Comparison of ENCODE assay signal across 25 cellular contexts in the genomic region with DNA sequence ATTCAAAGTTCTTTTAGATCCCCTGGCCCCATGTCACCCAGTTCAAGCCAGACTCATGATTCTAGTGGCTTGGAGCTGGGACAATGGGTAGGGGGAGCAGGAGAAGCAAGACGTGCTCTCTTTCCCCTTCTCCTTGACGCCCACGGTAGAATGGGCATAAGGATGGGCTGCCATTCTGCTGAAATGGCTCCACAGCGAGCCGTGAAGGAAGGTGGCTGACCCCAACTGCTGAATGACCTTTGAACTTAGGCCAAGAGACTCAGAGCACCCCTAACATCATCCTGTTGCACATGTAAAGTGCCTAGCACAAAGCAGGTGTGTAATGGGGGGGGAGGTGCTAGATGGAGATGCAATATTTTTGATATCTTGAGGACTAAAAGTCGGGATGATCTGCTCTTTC.
"Had no signal": no experiment of that assay in that cellular context is flagged by ENCODE, and none has a peak within 500 bp of the region (broad histone marks: within the 10 kb centered on the region; RNA-seq: fewer than 3 reads in every experiment).

No MANE protein-coding gene starts in this region.

- H3K4me1 Mint-ChIP-seq: immature natural killer cell had no signal

- H3K4me1 ChIP-seq: esophagus muscularis mucosa, left ventricle myocardium inferior, psoas muscle, right lobe of liver had no signal

- H3K27me3 Mint-ChIP-seq: naive B cell had no signal

- H3K36me3 ChIP-seq: esophagus muscularis mucosa, left ventricle myocardium inferior, lower lobe of right lung, neutrophil, right lobe of liver, spleen, stomach had no signal

- H3K27me3 ChIP-seq: dorsolateral prefrontal cortex, esophagus muscularis mucosa, neutrophil, right lobe of liver, spleen, stomach had no signal

- ATAC-seq: left cardiac atrium, lower lobe of right lung, psoas muscle, right lobe of liver had no signal

- H3K27ac Mint-ChIP-seq: immature natural killer cell, naive B cell, nephron progenitor cell had no signal

- H3K9me3 ChIP-seq: esophagus muscularis mucosa, left ventricle myocardium inferior, lower lobe of right lung, neutrophil, psoas muscle, right lobe of liver, spleen, stomach had no signal

- H3K36me3 Mint-ChIP-seq: immature natural killer cell, naive B cell had no signal

- H3K27ac ChIP-seq: dorsolateral prefrontal cortex, esophagus muscularis mucosa, left ventricle myocardium inferior, lower lobe of right lung, neutrophil, psoas muscle, right lobe of liver, spleen, stomach had no signal

- H3K4me3 Mint-ChIP-seq: immature natural killer cell, naive B cell, nephron progenitor cell had no signal

- DNase-seq: cortex of kidney; dorsolateral prefrontal cortex; effector CD8-positive, alpha-beta T cell; immature natural killer cell; kidney; left cardiac atrium; left ventricle myocardium inferior; lower lobe of right lung; mesendoderm; naive B cell; nephron progenitor cell; psoas muscle; retina; right lobe of liver; spleen; stimulated activated CD4-positive, alpha-beta T cell treated with anti-CD3 and anti-CD28 coated beads, Interleukin-15, amount 100 ng/mL, for 24 hours; stimulated activated CD4-positive, alpha-beta T cell treated with anti-CD3 and anti-CD28 coated beads, Interleukin-1b, Interleukin-23, amount 100 ng/mL, for 48 hours; stimulated activated CD4-positive, alpha-beta T cell treated with anti-CD3 and anti-CD28 coated beads, Interleukin-4, amount 100 ng/mL, for 24 hours; stimulated activated naive CD4-positive, alpha-beta T cell; stomach; substantia nigra; trophoblast cell had no signal

- H3K9me3 Mint-ChIP-seq: immature natural killer cell, naive B cell, nephron progenitor cell had no signal

- FAIRE-seq: endometrium, kidney had no signal

- H3K4me3 ChIP-seq: dorsolateral prefrontal cortex, esophagus muscularis mucosa, left ventricle myocardium inferior, lower lobe of right lung, psoas muscle, right lobe of liver, spleen, stomach had no signal
